Comparison of ENCODE assay signal across 9 cellular contexts in genomic region chr14:22597771-22598098, GRCh38. TPM values are rescaled to one million over a fixed set of nuclear protein-coding genes. Genes with fewer than 3 reads are reported as not detected.
A peak's percentile ranks its signal among the peaks of the same experiment; 100 is the strongest.
DNase-seq lines count a peak whose midpoint lies in the region; FAIRE-seq and TF ChIP-seq lines count a peak whose summit lies in the region.
"Had no signal": no experiment of that assay in that cellular context is flagged by ENCODE, and none has a peak within 500 bp of the region (broad histone marks: within the 10 kb centered on the region; RNA-seq: fewer than 3 reads in every experiment).

No MANE protein-coding gene starts in this region.

- BruUV-seq in endothelial cell of umbilical vein (replicated peaks; lab: Mats Ljungman, UMichigan): no TSS peak

- H3K27ac Mint-ChIP-seq in activated CD4-positive, alpha-beta T cell treated with anti-CD3 and anti-CD28 coated beads, Interleukin-2, amount 10 ng/mL, durations not matched to agents 7 days and 5 days: peak overlapping the region; percentile 73

- no peak for TF ChIP-seq RAD21 in neural cell (conservative IDR thresholded peaks at IDR 0.05)

- peaks cover 4% of the 10 kb centered on the region for H3K27me3 Mint-ChIP-seq in activated CD4-positive, alpha-beta T cell treated with anti-CD3 and anti-CD28 coated beads, Interleukin-2, amount 10 ng/mL, durations not matched to agents 7 days and 5 days

- TF ChIP-seq CTCF in OCI-LY3 (IDR thresholded peaks at IDR 0.05; ENCODE audit: low read depth, low read length) (no peak), endothelial cell of umbilical vein (IDR thresholded peaks at IDR 0.05; ENCODE audit: extremely low read depth in 1 of 2, insufficient read depth in 1 of 2, low read depth in 1 of 2, low read length in 2 of 2) (no peak), neural cell (IDR thresholded peaks at IDR 0.05; ENCODE audit: poor library complexity, severe bottlenecking) (no peak), GM20000 (IDR thresholded peaks at IDR 0.05; ENCODE audit: extremely low read depth, missing control alignments) (no peak)

- intact Hi-C loops in endothelial cell of umbilical vein (cut with micrococcal nuclease): loop anchor here (1.0 kb wide), 3 partner anchors 8 to 56 kb away; partner anchors contain the start of gene DAD1

- H3K9me3 Mint-ChIP-seq in activated CD4-positive, alpha-beta T cell treated with anti-CD3 and anti-CD28 coated beads, Interleukin-2, amount 10 ng/mL, durations not matched to agents 7 days and 5 days: no peaks in the 10 kb centered on the region

- POLR2A ChIA-PET in activated CD4-positive, alpha-beta T cell treated with anti-CD3 and anti-CD28 coated beads, Interleukin-2, amount 10 ng/mL, durations not matched to agents 7 days and 5 days (lab: Charles Lee): no interaction called here
- POLR2A ChIA-PET in endothelial cell of umbilical vein (lab: Charles Lee): interaction anchor here (0.7 to 1.6 kb wide), 2 partner anchors 9 to 30 kb away, joined by 7 to 10 read pairs; partner anchors contain the start of gene DAD1

- peaks cover 27% of the 10 kb centered on the region for H3K4me1 ChIP-seq in OCI-LY3 (ENCODE audit: low read length)
- H3K4me1 ChIP-seq in endothelial cell of umbilical vein (ENCODE audit: control insufficient read depth, extremely low read depth, insufficient read depth, low read length): peaks cover 11% of the 10 kb centered on the region

- H3K4me3 Mint-ChIP-seq in activated CD4-positive, alpha-beta T cell treated with anti-CD3 and anti-CD28 coated beads, Interleukin-2, amount 10 ng/mL, durations not matched to agents 7 days and 5 days: peak overlapping the region; percentile 89

- H3K79me2 ChIP-seq in OCI-LY3 (ENCODE audit: low read length) (no peaks in the 10 kb centered on the region), endothelial cell of umbilical vein (ENCODE audit: control insufficient read depth, insufficient read depth, low read length) (peaks cover 1% of the 10 kb centered on the region), neural cell (replicated peaks; ENCODE audit: insufficient read depth, low read length) (peaks cover 3% of the 10 kb centered on the region)

- no peaks in the 10 kb centered on the region for H3K9me3 ChIP-seq in OCI-LY3 (ENCODE audit: insufficient read depth, low read length)
- no peaks in the 10 kb centered on the region for H3K9me3 ChIP-seq in endothelial cell of umbilical vein (replicated peaks; ENCODE audit: control insufficient read depth, insufficient read depth, low read length)
- H3K9me3 ChIP-seq in neural cell (ENCODE audit: low read length): no peaks in the 10 kb centered on the region

- H3F3A ChIP-seq in neural cell (ENCODE audit: insufficient read depth, low read length, poor library complexity, severe bottlenecking): no peaks in the 10 kb centered on the region

- H3K4me3 ChIP-seq in OCI-LY3 (ENCODE audit: low read length): peak overlapping the region; percentile 90
- peak overlapping the region; percentile 56 to 68 (median 62) for H3K4me3 ChIP-seq in endothelial cell of umbilical vein (replicated peaks in 1 of 3; ENCODE audit: insufficient read depth in 1 of 3, low read depth in 1 of 3, low read length in 3 of 3)
- peak overlapping the region; percentile 87 for H3K4me3 ChIP-seq in neural cell (ENCODE audit: low read length)

- no peak overlapping the region for H3K27ac ChIP-seq in OCI-LY3 (ENCODE audit: low read length)
- H3K27ac ChIP-seq in endothelial cell of umbilical vein (ENCODE audit: insufficient read depth, low read depth, low read length): peak overlapping the region; percentile 53
- H3K27ac ChIP-seq in neural cell (ENCODE audit: low read length): no peak overlapping the region

- dilution Hi-C loops in endothelial cell of umbilical vein (cut with MboI; ENCODE audit: extremely low pct_ligation_motif_present, low sequenced_read_pairs): no loop called here

- H3K36me3 Mint-ChIP-seq in activated CD4-positive, alpha-beta T cell treated with anti-CD3 and anti-CD28 coated beads, Interleukin-2, amount 10 ng/mL, durations not matched to agents 7 days and 5 days (ENCODE audit: low read depth): peaks cover 10% of the 10 kb centered on the region

- no peak for DNase-seq in activated CD4-positive, alpha-beta T cell treated with anti-CD3 and anti-CD28 coated beads, Interleukin-2, amount 10 ng/mL, durations not matched to agents 7 days and 5 days
- no peak for DNase-seq in activated CD4-positive, alpha-beta T cell treated with anti-CD3 and anti-CD28 coated beads, Interleukin-2, amount 50 U/mL, for 48 hours
- DNase-seq in endothelial cell of umbilical vein (ENCODE audit: low read depth, low spot score) (no peak), middle frontal gyrus (ENCODE audit: extremely low spot score, low spot score) (no peak), frontal cortex (ENCODE audit: low spot score in 2 of 2) (no peak), GM20000 (ENCODE audit: low spot score) (no peak)

- no peaks in the 10 kb centered on the region for H3K36me3 ChIP-seq in OCI-LY3 (replicated peaks; ENCODE audit: low read depth, low read length)
- peaks cover 0 to 8% of the 10 kb centered on the region in 2 experiments for H3K36me3 ChIP-seq in endothelial cell of umbilical vein (ENCODE audit: control insufficient read depth in 2 of 2, extremely low read depth in 1 of 2, insufficient read depth in 2 of 2, low read length in 2 of 2)
- peaks cover 7% of the 10 kb centered on the region for H3K36me3 ChIP-seq in neural cell (ENCODE audit: insufficient read depth, low read length)

- CTCF ChIA-PET in activated CD4-positive, alpha-beta T cell treated with anti-CD3 and anti-CD28 coated beads, Interleukin-2, amount 10 ng/mL, durations not matched to agents 7 days and 5 days (lab: Charles Lee): interaction anchor here (0.8 to 3.4 kb wide), 8 partner anchors 10 to 389 kb away, joined by 3 to 28 read pairs (median 4); no protein-coding TSS in a partner anchor
- CTCF ChIA-PET in endothelial cell of umbilical vein (lab: Charles Lee): interaction anchor here (1.4 to 4.2 kb wide), 6 partner anchors 9 to 257 kb away, joined by 3 to 45 read pairs (median 14); partner anchors contain the start of gene DAD1

- TF ChIP-seq POLR2A in endothelial cell of umbilical vein (IDR thresholded peaks at IDR 0.05; ENCODE audit: low read depth, low read length): no peak

- H2AFZ ChIP-seq in OCI-LY3 (ENCODE audit: low read depth, low read length) (peak overlapping the region; percentile 88), endothelial cell of umbilical vein (ENCODE audit: low read depth, low read length) (peak overlapping the region; percentile 95), neural cell (ENCODE audit: low read depth, low read length) (peak overlapping the region; percentile 16)

- H4K20me1 ChIP-seq in OCI-LY3 (ENCODE audit: insufficient read depth, low read length): no peaks in the 10 kb centered on the region
- H4K20me1 ChIP-seq in endothelial cell of umbilical vein (replicated peaks; ENCODE audit: control insufficient read depth, extremely low read depth, insufficient read depth, low read length): no peaks in the 10 kb centered on the region
- no peaks in the 10 kb centered on the region for H4K20me1 ChIP-seq in neural cell (ENCODE audit: insufficient read depth)

- no peaks in the 10 kb centered on the region for H3K9me2 ChIP-seq in neural cell (ENCODE audit: insufficient read depth, low read length)

- TF ChIP-seq EP300 in neural cell (conservative IDR thresholded peaks at IDR 0.05; ENCODE audit: poor library complexity, severe bottlenecking): no peak

- peak overlapping the region; percentile 69 for H3K9ac ChIP-seq in OCI-LY3 (ENCODE audit: low read length)
- peak overlapping the region; percentile 66 for H3K9ac ChIP-seq in endothelial cell of umbilical vein (replicated peaks; ENCODE audit: extremely low read depth, insufficient read depth, low read length)
- H3K9ac ChIP-seq in neural cell (ENCODE audit: low read length): peak overlapping the region; percentile 71

- H3K4me2 ChIP-seq in OCI-LY3 (ENCODE audit: low read length) (peak overlapping the region; percentile 81), endothelial cell of umbilical vein (ENCODE audit: insufficient read depth, low read length) (peak overlapping the region; percentile 86), neural cell (ENCODE audit: low read length) (peak overlapping the region; percentile 66)

- H3K27me3 ChIP-seq in OCI-LY3 (ENCODE audit: low read depth, low read length) (peaks cover 5% of the 10 kb centered on the region), endothelial cell of umbilical vein (ENCODE audit: control insufficient read depth in 2 of 2, insufficient read depth in 2 of 2, low read length in 2 of 2) (peaks cover 2 to 9% of the 10 kb centered on the region in 2 experiments), neural cell (ENCODE audit: insufficient read depth, low read depth, low read length) (peaks cover 2% of the 10 kb centered on the region)

- no peaks in the 10 kb centered on the region for H3K9me1 ChIP-seq in endothelial cell of umbilical vein (replicated peaks; ENCODE audit: control insufficient read depth, extremely low read depth, insufficient read depth, low read length)

- FAIRE-seq in endothelial cell of umbilical vein (lab: Jason Lieb, UNC) (no peak), frontal cortex (lab: Jason Lieb, UNC) (no peak)

- peaks cover 39% of the 10 kb centered on the region for H3K4me1 Mint-ChIP-seq in activated CD4-positive, alpha-beta T cell treated with anti-CD3 and anti-CD28 coated beads, Interleukin-2, amount 10 ng/mL, durations not matched to agents 7 days and 5 days

RNA-seq across cellular contexts. Expression of gene ABHD4, which starts 0.4 kb away (rescaled TPM):
- 10 to 100 TPM in 1 of 2 experiments, 1 to 10 TPM in 1; 8.3 to 10.4 TPM for total RNA-seq in activated CD4-positive, alpha-beta T cell treated with anti-CD3 and anti-CD28 coated beads, Interleukin-2, amount 10 ng/mL, durations not matched to agents 7 days and 5 days
- total RNA-seq in endothelial cell of umbilical vein (22.4 and 34.8 TPM in 2 replicates), frontal cortex (2.4 TPM)
- polyA plus RNA-seq in endothelial cell of umbilical vein (45.5 and 50.7 TPM in 2 replicates), neural cell (2.6 and 3.0 TPM in 2 replicates)
- 38.4 and 40.3 TPM in 2 replicates for polyA plus RNA-seq in endothelial cell of umbilical vein (2011; cell fraction: cytosol; rRNA removed)
- 29.8 and 32.5 TPM in 2 replicates for polyA plus RNA-seq in endothelial cell of umbilical vein (2011; cell fraction: nucleus; rRNA removed)
- 19.0 and 22.3 TPM in 2 replicates for polyA plus RNA-seq in endothelial cell of umbilical vein (2012)
- polyA minus RNA-seq in endothelial cell of umbilical vein (37.4 and 42.0 TPM in 2 replicates), neural cell (5.6 and 5.8 TPM in 2 replicates)
- polyA minus RNA-seq in endothelial cell of umbilical vein (2011; cell fraction: cytosol; rRNA and poly(A)+ RNA removed): 13.6 TPM
- 22.1 and 23.2 TPM in 2 replicates for polyA minus RNA-seq in endothelial cell of umbilical vein (2011; cell fraction: nucleus; rRNA and poly(A)+ RNA removed)

RNA-seq across cellular contexts. Expression of gene DAD1, which starts 8.7 kb away (rescaled TPM):
- 100 to 1,000 TPM; 169 to 233 TPM for total RNA-seq in activated CD4-positive, alpha-beta T cell treated with anti-CD3 and anti-CD28 coated beads, Interleukin-2, amount 10 ng/mL, durations not matched to agents 7 days and 5 days
- 299 and 304 TPM in 2 replicates for total RNA-seq in endothelial cell of umbilical vein
- 1,220 and 1,227 TPM in 2 replicates for polyA plus RNA-seq in endothelial cell of umbilical vein
- polyA plus RNA-seq in endothelial cell of umbilical vein (2011; cell fraction: cytosol; rRNA removed): 702 and 733 TPM in 2 replicates
- polyA plus RNA-seq in endothelial cell of umbilical vein (2011; cell fraction: nucleus; rRNA removed): 214 and 235 TPM in 2 replicates
- polyA plus RNA-seq in endothelial cell of umbilical vein (2012): 355 and 418 TPM in 2 replicates
- polyA minus RNA-seq in endothelial cell of umbilical vein: 446 and 484 TPM in 2 replicates
- 77.6 TPM for polyA minus RNA-seq in endothelial cell of umbilical vein (2011; cell fraction: cytosol; rRNA and poly(A)+ RNA removed)
- polyA minus RNA-seq in endothelial cell of umbilical vein (2011; cell fraction: nucleus; rRNA and poly(A)+ RNA removed): 62.2 and 65.6 TPM in 2 replicates
- 297 and 369 TPM in 2 replicates for polyA plus RNA-seq in neural cell
- polyA minus RNA-seq in neural cell: 110 and 134 TPM in 2 replicates
- total RNA-seq in frontal cortex: 89.7 TPM

RNA-seq across cellular contexts. Expression of gene OR6J1, which starts 46.4 kb away (rescaled TPM):
- total RNA-seq in activated CD4-positive, alpha-beta T cell treated with anti-CD3 and anti-CD28 coated beads, Interleukin-2, amount 10 ng/mL, durations not matched to agents 7 days and 5 days: not detected
- not detected in 2 replicates for total RNA-seq in endothelial cell of umbilical vein
- not detected in 2 replicates for polyA plus RNA-seq in endothelial cell of umbilical vein
- polyA plus RNA-seq in endothelial cell of umbilical vein (2011; cell fraction: cytosol; rRNA removed): not detected in 2 replicates
- not detected in 2 replicates for polyA plus RNA-seq in endothelial cell of umbilical vein (2011; cell fraction: nucleus; rRNA removed)
- polyA plus RNA-seq in endothelial cell of umbilical vein (2012): not detected in 2 replicates
- 0.10 TPM in 1 of 2 replicates, not detected in the other for polyA minus RNA-seq in endothelial cell of umbilical vein
- not detected for polyA minus RNA-seq in endothelial cell of umbilical vein (2011; cell fraction: cytosol; rRNA and poly(A)+ RNA removed)
- polyA minus RNA-seq in endothelial cell of umbilical vein (2011; cell fraction: nucleus; rRNA and poly(A)+ RNA removed): not detected in 2 replicates
- polyA plus RNA-seq in neural cell: not detected in 2 replicates
- not detected in 2 replicates for polyA minus RNA-seq in neural cell
- not detected for total RNA-seq in frontal cortex
- total RNA-seq: Daoy had no signal

Comparison
In these comparisons a context has a peak if more than half of its experiments do, and no peak if none do; other contexts are left out.
1. H2AFZ ChIP-seq: peak in every context shown above with its lines; median percentile 95 in endothelial cell of umbilical vein; 88 in OCI-LY3; 16 in neural cell.